In the genomic region with DNA sequence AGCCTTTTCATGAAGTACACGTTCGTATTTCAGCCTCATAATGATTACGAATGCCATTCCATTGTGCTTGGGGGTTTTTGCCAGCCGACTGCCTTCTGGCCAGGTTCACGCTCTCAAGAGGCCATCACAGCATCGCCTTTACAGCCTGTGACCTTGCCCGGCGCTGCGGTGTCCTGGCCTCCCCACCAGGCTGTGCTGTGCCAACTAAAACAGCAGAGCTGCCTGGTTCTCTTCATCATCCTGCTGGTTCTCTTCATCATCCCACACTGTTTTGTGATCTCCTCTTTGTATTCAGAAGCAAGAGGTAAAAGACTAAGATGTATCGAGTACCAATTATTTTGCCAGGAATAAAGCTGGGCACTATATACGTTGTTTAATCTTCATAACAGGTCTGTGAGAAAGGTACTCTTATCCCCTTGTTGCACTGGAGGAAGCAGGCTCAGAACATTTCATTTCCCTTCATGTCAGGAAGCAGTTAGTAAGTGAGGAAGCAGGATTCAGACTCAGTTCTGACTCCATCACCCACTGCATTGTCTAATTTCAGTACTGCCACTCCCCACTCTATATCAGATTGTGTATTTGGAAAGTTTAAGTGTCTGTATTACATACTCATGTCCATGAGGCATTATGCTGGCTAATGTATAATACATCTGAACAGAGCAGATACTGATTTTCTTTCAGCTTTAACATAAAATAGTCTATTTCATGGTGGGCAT, we compare ENCODE assay signal across 8 cellular contexts.
A peak's percentile ranks its signal among the peaks of the same experiment; 100 is the strongest.
DNase-seq lines count a peak whose midpoint lies in the region; TF ChIP-seq lines count a peak whose summit lies in the region.

No MANE protein-coding gene starts in this region.

- DNase-seq in A673 (ENCODE audit: low spot score) (no peak), Karpas-422 (peak; percentile 74), left ventricle myocardium inferior (peak; percentile 34), SKM-1 (lab: John Stamatoyannopoulos, UW; ENCODE audit: unreplicated experiment) (no peak), cortex of kidney (lab: John Stamatoyannopoulos, UW) (no peak), NCI-H2029 treated with DMSO at 0.1 percent for 48 hours (lab: John Stamatoyannopoulos, UW) (no peak)
- peak; percentile 5 to 9 for DNase-seq in activated T-helper 1 cell treated with anti-CD3 and anti-CD28 coated beads, Interleukin-2, amount 50 U/mL, for 16 hours (ENCODE audit: low read depth in 1 of 2, low spot score in 1 of 2)
- DNase-seq in stimulated activated CD4-positive, alpha-beta T cell treated with anti-CD3 and anti-CD28 coated beads, Interleukin-4, amount 100 ng/mL, for 48 hours (ENCODE audit: low read depth in 2 of 2) = peak; percentile 13 to 19

- H3K79me2 ChIP-seq in Karpas-422 (ENCODE audit: low read length) = no peaks in the 10 kb centered on the region

- peak; percentile 44; the same call in 1 of the 2 replicates for TF ChIP-seq CTCF in A673 (conservative IDR thresholded peaks at IDR 0.05; ENCODE audit: low read depth, low read length)
- TF ChIP-seq CTCF in left ventricle myocardium inferior (IDR thresholded peaks at IDR 0.05; ENCODE audit: borderline replicate concordance) = peak; percentile 68

- H3K9ac ChIP-seq in Karpas-422 (ENCODE audit: low read length) = no peak overlapping the region

- H3K27ac ChIP-seq in A673 (ENCODE audit: low read depth, low read length, poor library complexity, severe bottlenecking) (no peak overlapping the region), Karpas-422 (ENCODE audit: low read length) (peak overlapping the region; percentile 77), left ventricle myocardium inferior (replicated peaks) (peak overlapping the region; percentile 67)

- no peaks in the 10 kb centered on the region for H3K9me3 ChIP-seq in A673 (ENCODE audit: low read depth, low read length, poor library complexity, severe bottlenecking)
- H3K9me3 ChIP-seq in Karpas-422 (ENCODE audit: low read length) = no peaks in the 10 kb centered on the region
- H3K9me3 ChIP-seq in left ventricle myocardium inferior (replicated peaks) = no peaks in the 10 kb centered on the region

- no peaks in the 10 kb centered on the region for H3K27me3 ChIP-seq in A673 (replicated peaks; ENCODE audit: insufficient read depth, low read depth, low read length, poor library complexity)
- no peaks in the 10 kb centered on the region for H3K27me3 ChIP-seq in Karpas-422 (ENCODE audit: low read length)
- H3K27me3 ChIP-seq in left ventricle myocardium inferior (ENCODE audit: low read depth) = no peaks in the 10 kb centered on the region

- H2AFZ ChIP-seq in Karpas-422 (ENCODE audit: low read length) = no peak overlapping the region

- peak overlapping the region; percentile 64 for H3K4me2 ChIP-seq in Karpas-422 (ENCODE audit: low read depth, low read length, poor library complexity, severe bottlenecking)

- BruUV-seq in A673 (replicated peaks; lab: Mats Ljungman, UMichigan) = no TSS peak

- H4K20me1 ChIP-seq in Karpas-422 (ENCODE audit: insufficient read depth, low read depth, low read length) = no peaks in the 10 kb centered on the region

- intact Hi-C loops in A673 (cut with micrococcal nuclease; ENCODE audit: unreplicated experiment) = no loop called here
- intact Hi-C loops in left ventricle myocardium inferior (cut with micrococcal nuclease) = no loop called here

- POLR2A ChIA-PET in A673 (lab: Charles Lee; ENCODE audit: low non-redundant PET) = no interaction called here

- CTCF ChIA-PET in A673 (lab: Charles Lee) = interaction anchor here (1.6 kb wide), 1 partner anchor 360 kb away, joined by 5 read pairs; no protein-coding TSS in a partner anchor

- H3K4me1 ChIP-seq in A673 (ENCODE audit: insufficient read depth, low read length, poor library complexity, severe bottlenecking) (no peaks in the 10 kb centered on the region), Karpas-422 (ENCODE audit: low read length) (peaks cover 58% of the 10 kb centered on the region), left ventricle myocardium inferior (peaks cover 25% of the 10 kb centered on the region)

- no peaks in the 10 kb centered on the region for H3K9me2 ChIP-seq in Karpas-422 (replicated peaks; ENCODE audit: insufficient read depth, low read length)

- H3K4me3 ChIP-seq in A673 (ENCODE audit: low read depth, low read length, poor library complexity, severe bottlenecking) (no peak overlapping the region), Karpas-422 (ENCODE audit: low read length) (no peak overlapping the region), left ventricle myocardium inferior (no peak overlapping the region)

- H3K36me3 ChIP-seq in A673 (ENCODE audit: insufficient read depth, low read length, poor library complexity, severe bottlenecking) = no peaks in the 10 kb centered on the region
- no peaks in the 10 kb centered on the region for H3K36me3 ChIP-seq in Karpas-422 (ENCODE audit: insufficient read depth, low read length)
- no peaks in the 10 kb centered on the region for H3K36me3 ChIP-seq in left ventricle myocardium inferior

Comparison
In these comparisons a context has a peak if more than half of its experiments do, and no peak if none do; other contexts are left out.
1. DNase-seq: peak in Karpas-422 (single experiment), activated T-helper 1 cell treated with anti-CD3 and anti-CD28 coated beads, Interleukin-2, amount 50 U/mL, for 16 hours (2 of 2), left ventricle myocardium inferior (single experiment) and stimulated activated CD4-positive, alpha-beta T cell treated with anti-CD3 and anti-CD28 coated beads, Interleukin-4, amount 100 ng/mL, for 48 hours (2 of 2); none in A673 (single experiment), SKM-1 (single experiment), cortex of kidney (single experiment) and NCI-H2029 treated with DMSO at 0.1 percent for 48 hours (single experiment).